1 cellular context compared by ENCODE assay signal in the genomic region with DNA sequence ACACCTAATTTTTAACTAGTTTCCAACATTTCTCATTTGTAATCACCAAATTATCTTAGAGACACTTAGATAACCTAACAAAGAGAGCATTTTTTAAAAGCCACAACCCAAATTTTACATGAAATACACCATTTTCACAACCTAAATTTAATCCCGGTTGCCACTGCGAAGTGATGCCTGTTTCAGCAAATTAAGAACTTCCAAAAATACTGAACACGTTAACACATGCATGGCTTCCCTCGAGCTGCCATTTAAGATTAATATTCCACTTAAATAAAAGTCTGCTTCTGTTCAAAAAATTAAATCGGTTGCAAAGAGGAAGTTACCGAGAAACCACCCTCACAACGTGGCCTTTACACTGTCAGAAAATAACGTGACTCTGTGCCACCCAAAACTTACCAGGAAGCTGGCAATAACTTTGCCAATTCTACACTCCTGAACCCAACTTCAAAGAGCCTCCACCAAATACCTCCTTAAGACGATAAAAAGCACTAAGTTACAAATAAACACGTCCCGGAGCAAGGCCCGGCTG.
TF ChIP-seq lines count a peak whose summit lies in the region.

No MANE protein-coding gene starts in this region.

TF ChIP-seq in SK-N-SH treated with all-trans-retinoic acid at 6 μM for 48 hours, 23 proteins besides CTCF, POLR2A, EP300 and RAD21 (continued from another document):
- TF ChIP-seq, protein P1, sequence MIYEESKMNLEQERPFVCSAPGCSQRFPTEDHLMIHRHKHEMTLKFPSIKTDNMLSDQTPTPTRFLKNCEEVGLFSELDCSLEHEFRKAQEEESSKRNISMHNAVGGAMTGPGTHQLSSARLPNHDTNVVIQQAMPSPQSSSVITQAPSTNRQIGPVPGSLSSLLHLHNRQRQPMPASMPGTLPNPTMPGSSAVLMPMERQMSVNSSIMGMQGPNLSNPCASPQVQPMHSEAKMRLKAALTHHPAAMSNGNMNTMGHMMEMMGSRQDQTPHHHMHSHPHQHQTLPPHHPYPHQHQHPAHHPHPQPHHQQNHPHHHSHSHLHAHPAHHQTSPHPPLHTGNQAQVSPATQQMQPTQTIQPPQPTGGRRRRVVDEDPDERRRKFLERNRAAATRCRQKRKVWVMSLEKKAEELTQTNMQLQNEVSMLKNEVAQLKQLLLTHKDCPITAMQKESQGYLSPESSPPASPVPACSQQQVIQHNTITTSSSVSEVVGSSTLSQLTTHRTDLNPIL (CRISPR knock-in tag; IDR thresholded peaks at IDR 0.05; ENCODE audit: low read depth), result no peak
- no peak for TF ChIP-seq BACH2 (CRISPR knock-in tag; IDR thresholded peaks at IDR 0.05; ENCODE audit: borderline replicate concordance)
- no peak for TF ChIP-seq ZFP30 (CRISPR knock-in tag; IDR thresholded peaks at IDR 0.05)
- TF ChIP-seq, protein P2, sequence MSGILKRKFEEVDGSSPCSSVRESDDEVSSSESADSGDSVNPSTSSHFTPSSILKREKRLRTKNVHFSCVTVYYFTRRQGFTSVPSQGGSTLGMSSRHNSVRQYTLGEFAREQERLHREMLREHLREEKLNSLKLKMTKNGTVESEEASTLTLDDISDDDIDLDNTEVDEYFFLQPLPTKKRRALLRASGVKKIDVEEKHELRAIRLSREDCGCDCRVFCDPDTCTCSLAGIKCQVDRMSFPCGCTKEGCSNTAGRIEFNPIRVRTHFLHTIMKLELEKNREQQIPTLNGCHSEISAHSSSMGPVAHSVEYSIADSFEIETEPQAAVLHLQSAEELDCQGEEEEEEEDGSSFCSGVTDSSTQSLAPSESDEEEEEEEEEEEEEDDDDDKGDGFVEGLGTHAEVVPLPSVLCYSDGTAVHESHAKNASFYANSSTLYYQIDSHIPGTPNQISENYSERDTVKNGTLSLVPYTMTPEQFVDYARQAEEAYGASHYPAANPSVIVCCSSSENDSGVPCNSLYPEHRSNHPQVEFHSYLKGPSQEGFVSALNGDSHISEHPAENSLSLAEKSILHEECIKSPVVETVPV (CRISPR knock-in tag; IDR thresholded peaks at IDR 0.05), result no peak
